In the genomic region with DNA sequence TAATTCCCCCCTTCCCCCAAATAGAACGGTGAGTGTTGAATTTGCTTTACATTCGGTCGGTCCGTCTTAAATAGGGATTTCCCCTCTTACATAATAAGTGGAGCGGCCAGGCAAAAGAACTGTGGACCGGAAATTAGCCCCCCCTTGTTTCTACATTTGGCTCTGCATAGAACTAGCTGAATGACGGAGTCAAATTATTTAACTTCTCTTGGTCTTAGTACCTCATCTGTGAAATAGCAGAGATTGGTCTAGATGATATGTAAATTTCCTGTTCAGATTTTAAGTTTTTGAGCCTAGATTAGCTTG, we compare ENCODE assay signal across 1 cellular context.
TF ChIP-seq lines count a peak whose summit lies in the region.

No MANE protein-coding gene starts in this region.

TF ChIP-seq in IMR-90, 13 proteins besides CTCF, POLR2A, EP300 and RAD21:
- TF ChIP-seq, protein P1, sequence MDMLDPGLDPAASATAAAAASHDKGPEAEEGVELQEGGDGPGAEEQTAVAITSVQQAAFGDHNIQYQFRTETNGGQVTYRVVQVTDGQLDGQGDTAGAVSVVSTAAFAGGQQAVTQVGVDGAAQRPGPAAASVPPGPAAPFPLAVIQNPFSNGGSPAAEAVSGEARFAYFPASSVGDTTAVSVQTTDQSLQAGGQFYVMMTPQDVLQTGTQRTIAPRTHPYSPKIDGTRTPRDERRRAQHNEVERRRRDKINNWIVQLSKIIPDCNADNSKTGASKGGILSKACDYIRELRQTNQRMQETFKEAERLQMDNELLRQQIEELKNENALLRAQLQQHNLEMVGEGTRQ (IDR thresholded peaks at IDR 0.05; ENCODE audit: low read depth, low read length), result no peak
- TF ChIP-seq CHD1 (IDR thresholded peaks at IDR 0.05; ENCODE audit: low read depth, low read length) (no peak), MAFK (IDR thresholded peaks at IDR 0.05; ENCODE audit: low read depth, low read length) (no peak), NFE2L2 (IDR thresholded peaks at IDR 0.05; ENCODE audit: low read depth, low read length) (no peak), SMC3 (IDR thresholded peaks at IDR 0.05; ENCODE audit: low read depth, low read length) (no peak), BHLHE40 (IDR thresholded peaks at IDR 0.05; ENCODE audit: low read depth, low read length) (no peak), FOS (IDR thresholded peaks at IDR 0.05; ENCODE audit: low read depth, low read length) (no peak), CEBPB (IDR thresholded peaks at IDR 0.05; ENCODE audit: low read depth, low read length) (no peak), RFX5 (IDR thresholded peaks at IDR 0.05; ENCODE audit: low read depth, low read length) (no peak), MXI1 (IDR thresholded peaks at IDR 0.05; ENCODE audit: borderline replicate concordance, low read depth, low read length) (no peak), RCOR1 (IDR thresholded peaks at IDR 0.05; ENCODE audit: insufficient replicate concordance, low read length) (no peak), MAZ (IDR thresholded peaks at IDR 0.05; ENCODE audit: borderline replicate concordance, low read depth, low read length) (no peak)
- TF ChIP-seq, protein P2, sequence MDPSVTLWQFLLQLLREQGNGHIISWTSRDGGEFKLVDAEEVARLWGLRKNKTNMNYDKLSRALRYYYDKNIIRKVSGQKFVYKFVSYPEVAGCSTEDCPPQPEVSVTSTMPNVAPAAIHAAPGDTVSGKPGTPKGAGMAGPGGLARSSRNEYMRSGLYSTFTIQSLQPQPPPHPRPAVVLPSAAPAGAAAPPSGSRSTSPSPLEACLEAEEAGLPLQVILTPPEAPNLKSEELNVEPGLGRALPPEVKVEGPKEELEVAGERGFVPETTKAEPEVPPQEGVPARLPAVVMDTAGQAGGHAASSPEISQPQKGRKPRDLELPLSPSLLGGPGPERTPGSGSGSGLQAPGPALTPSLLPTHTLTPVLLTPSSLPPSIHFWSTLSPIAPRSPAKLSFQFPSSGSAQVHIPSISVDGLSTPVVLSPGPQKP (IDR thresholded peaks at IDR 0.05; ENCODE audit: borderline replicate concordance, low read depth, low read length), result no peak
